ENCODE assay signal across 9 cellular contexts in genomic region chr21:46636181-46636512, GRCh38. TPM values are rescaled to one million over a fixed set of nuclear protein-coding genes. Genes with fewer than 3 reads are reported as not detected.
A peak's percentile ranks its signal among the peaks of the same experiment; 100 is the strongest.
DNase-seq lines count a peak whose midpoint lies in the region; ATAC-seq and TF ChIP-seq lines count a peak whose summit lies in the region.
"Had no signal": no experiment of that assay in that cellular context is flagged by ENCODE, and none has a peak within 500 bp of the region (broad histone marks: within the 10 kb centered on the region; RNA-seq: fewer than 3 reads in every experiment).

No MANE protein-coding gene starts in this region.

- no peak for TF ChIP-seq CTCF in kidney epithelial cell (IDR thresholded peaks at IDR 0.05; ENCODE audit: insufficient read depth, low read length, poor library complexity, severe bottlenecking)

- H3K36me3 Mint-ChIP-seq in T-helper 2 cell treated with Interferon-gamma antibody and Interleukin-4, amounts not matched to agents 5 μg/mL and 100 μg/mL, for 36 hours (ENCODE audit: low read depth), result peaks cover 31% of the 10 kb centered on the region
- H3K36me3 Mint-ChIP-seq in activated naive CD8-positive, alpha-beta T cell treated with anti-CD3 and anti-CD28 coated beads, Interleukin-2, amount 10 ng/mL, durations not matched to agents 7 days and 5 days, result peaks cover 19% of the 10 kb centered on the region

- peak overlapping the region; percentile 97 for H3K4me3 ChIP-seq in kidney epithelial cell (ENCODE audit: low read depth, low read length)

- H3K9me3 Mint-ChIP-seq in T-helper 2 cell treated with Interferon-gamma antibody and Interleukin-4, amounts not matched to agents 5 μg/mL and 100 μg/mL, for 36 hours, result no peaks in the 10 kb centered on the region
- H3K9me3 Mint-ChIP-seq in activated naive CD8-positive, alpha-beta T cell treated with anti-CD3 and anti-CD28 coated beads, Interleukin-2, amount 10 ng/mL, durations not matched to agents 7 days and 5 days, result no peaks in the 10 kb centered on the region

- H3K27me3 Mint-ChIP-seq in T-helper 2 cell treated with Interferon-gamma antibody and Interleukin-4, amounts not matched to agents 5 μg/mL and 100 μg/mL, for 36 hours (ENCODE audit: low read depth), result no peaks in the 10 kb centered on the region
- H3K27me3 Mint-ChIP-seq in activated naive CD8-positive, alpha-beta T cell treated with anti-CD3 and anti-CD28 coated beads, Interleukin-2, amount 10 ng/mL, durations not matched to agents 7 days and 5 days, result peaks cover 2% of the 10 kb centered on the region

- POLR2A ChIA-PET in activated naive CD8-positive, alpha-beta T cell treated with anti-CD3 and anti-CD28 coated beads, Interleukin-2, amount 10 ng/mL, durations not matched to agents 7 days and 5 days (lab: Charles Lee), result interaction anchor here (1.1 to 6.5 kb wide), 11 partner anchors 9 to 212 kb away, joined by 4 to 80 read pairs (median 20); partner anchors contain the start of genes DIP2A and S100B

- no peaks in the 10 kb centered on the region for H3K36me3 ChIP-seq in kidney epithelial cell (ENCODE audit: control insufficient read depth, insufficient read depth, low read length)

- H3K27ac Mint-ChIP-seq in T-helper 2 cell treated with Interferon-gamma antibody and Interleukin-4, amounts not matched to agents 5 μg/mL and 100 μg/mL, for 36 hours, result peak overlapping the region; percentile 92
- peak overlapping the region; percentile 94 for H3K27ac Mint-ChIP-seq in activated naive CD8-positive, alpha-beta T cell treated with anti-CD3 and anti-CD28 coated beads, Interleukin-2, amount 10 ng/mL, durations not matched to agents 7 days and 5 days

- peak overlapping the region; percentile 93 for H3K4me3 Mint-ChIP-seq in T-helper 2 cell treated with Interferon-gamma antibody and Interleukin-4, amounts not matched to agents 5 μg/mL and 100 μg/mL, for 36 hours
- H3K4me3 Mint-ChIP-seq in activated naive CD8-positive, alpha-beta T cell treated with anti-CD3 and anti-CD28 coated beads, Interleukin-2, amount 10 ng/mL, durations not matched to agents 7 days and 5 days, result peak overlapping the region; percentile 89

- H3K27me3 ChIP-seq in kidney epithelial cell (ENCODE audit: control insufficient read depth, insufficient read depth, low read length), result no peaks in the 10 kb centered on the region

- DNase-seq in T-helper 2 cell treated with Interferon-gamma antibody and Interleukin-4, amounts not matched to agents 5 μg/mL and 100 μg/mL, for 36 hours (ENCODE audit: low spot score), result no peak
- DNase-seq in T-helper 2 cell (no peak), kidney epithelial cell (ENCODE audit: low read depth) (no peak), islet precursor cell (no peak), superior temporal gyrus (ENCODE audit: extremely low spot score) (no peak), NCI-H748 treated with DMSO at 0.1 percent for 48 hours (lab: John Stamatoyannopoulos, UW) (no peak)
- DNase-seq in activated naive CD8-positive, alpha-beta T cell treated with anti-CD3 and anti-CD28 coated beads, Interleukin-2, amount 10 ng/mL, durations not matched to agents 7 days and 5 days, result no peak

- no peak for ATAC-seq in activated naive CD8-positive, alpha-beta T cell treated with anti-CD3 and anti-CD28 coated beads, Interleukin-2, amount 10 ng/mL, durations not matched to agents 7 days and 5 days (ENCODE audit: low read depth)

- peaks cover 59% of the 10 kb centered on the region for H3K4me1 Mint-ChIP-seq in T-helper 2 cell treated with Interferon-gamma antibody and Interleukin-4, amounts not matched to agents 5 μg/mL and 100 μg/mL, for 36 hours (ENCODE audit: low read depth)
- peaks cover 64% of the 10 kb centered on the region for H3K4me1 Mint-ChIP-seq in activated naive CD8-positive, alpha-beta T cell treated with anti-CD3 and anti-CD28 coated beads, Interleukin-2, amount 10 ng/mL, durations not matched to agents 7 days and 5 days

- peak overlapping the region; percentile 97 for H3K27ac ChIP-seq in temporal lobe (ENCODE audit: low read depth, low read length)

RNA-seq across cellular contexts. Expression of gene PRMT2, which starts 0.7 kb away (rescaled TPM):
- total RNA-seq in activated naive CD8-positive, alpha-beta T cell treated with anti-CD3 and anti-CD28 coated beads, Interleukin-2, amount 10 ng/mL, durations not matched to agents 7 days and 5 days, result 100 to 1,000 TPM; 153 to 157 TPM
- 57.5 and 66.7 TPM in 2 replicates for total RNA-seq in kidney epithelial cell
- 218 TPM for total RNA-seq in temporal lobe

RNA-seq across cellular contexts. Expression of gene S100B, which starts 31.3 kb away (rescaled TPM):
- 10 to 100 TPM; 15.8 to 16.3 TPM for total RNA-seq in activated naive CD8-positive, alpha-beta T cell treated with anti-CD3 and anti-CD28 coated beads, Interleukin-2, amount 10 ng/mL, durations not matched to agents 7 days and 5 days
- total RNA-seq in kidney epithelial cell, result not detected in 2 replicates
- total RNA-seq in temporal lobe, result 10.1 TPM
- total RNA-seq: LHCN-M2 had no signal

Comparison
In these comparisons a context has a peak if more than half of its experiments do, and no peak if none do; other contexts are left out.
1. RNA of gene S100B, which starts 31.3 kb away (total RNA-seq): 15.8 to 16.3 TPM in activated naive CD8-positive, alpha-beta T cell treated with anti-CD3 and anti-CD28 coated beads, Interleukin-2, amount 10 ng/mL, durations not matched to agents 7 days and 5 days and 10.1 TPM in temporal lobe (single experiment); not detected in kidney epithelial cell; every median in the first group is over 10 times any median in the second.